Comparison of ENCODE assay signal across 27 cellular contexts in genomic region chr4:142156246-142156645, GRCh38.
"Had no signal": no experiment of that assay in that cellular context is flagged by ENCODE, and none has a peak within 500 bp of the region (broad histone marks: within the 10 kb centered on the region; RNA-seq: fewer than 3 reads in every experiment).

No MANE protein-coding gene starts in this region.

- H3K36me3 ChIP-seq: adrenal gland, MG63, Peyer's patch had no signal

- H3K9me3 ChIP-seq: adrenal gland, MG63, Peyer's patch had no signal

- ATAC-seq: activated T-cell treated with anti-CD3 and anti-CD28 coated beads, Interleukin-2, amount 50 U/mL, for 72 hours; T-helper 17 cell had no signal

- H3K4me1 Mint-ChIP-seq: activated B cell treated with CpG ODN at 0.5 μM for 24 hours; activated CD4-positive, alpha-beta T cell treated with anti-CD3 and anti-CD28 coated beads, Interleukin-2, amount 10 ng/mL, durations not matched to agents 24 days and 14 days; activated naive CD8-positive, alpha-beta T cell treated with anti-CD3 and anti-CD28 coated beads, Interleukin-2, amount 10 ng/mL, durations not matched to agents 7 days and 5 days had no signal

- H3K4me1 ChIP-seq: adrenal gland, Peyer's patch had no signal

- H3K4me3 ChIP-seq: adrenal gland, MG63, Peyer's patch had no signal

- H3K4me2 ChIP-seq: KMS-11 had no signal

- H3K27me3 ChIP-seq: adrenal gland, MG63, Peyer's patch had no signal

- H3K9me3 Mint-ChIP-seq: activated B cell treated with CpG ODN at 0.5 μM for 24 hours; activated CD4-positive, alpha-beta T cell treated with anti-CD3 and anti-CD28 coated beads, Interleukin-2, amount 10 ng/mL, durations not matched to agents 24 days and 14 days; activated naive CD8-positive, alpha-beta T cell treated with anti-CD3 and anti-CD28 coated beads, Interleukin-2, amount 10 ng/mL, durations not matched to agents 7 days and 5 days; activated T-cell treated with anti-CD3 and anti-CD28 coated beads, Interleukin-2, amount 50 U/mL, for 72 hours; activated T-helper 2 cell treated with anti-CD3 and anti-CD28 coated beads, Interferon-gamma antibody, Interleukin-2, Interleukin-4, amounts not matched to agents 10 μg/mL and 5 μg/mL and 100 μg/mL, durations not matched to agents 14 hours and 24 hours and 36 hours had no signal

- H3K27ac ChIP-seq: adrenal gland, KMS-11, Peyer's patch, RWPE1 had no signal

- H3K9ac ChIP-seq: KMS-11 had no signal

- H3K27ac Mint-ChIP-seq: activated B cell treated with CpG ODN at 0.5 μM for 24 hours; activated CD4-positive, alpha-beta T cell treated with anti-CD3 and anti-CD28 coated beads, Interleukin-2, amount 10 ng/mL, durations not matched to agents 24 days and 14 days; activated naive CD8-positive, alpha-beta T cell treated with anti-CD3 and anti-CD28 coated beads, Interleukin-2, amount 10 ng/mL, durations not matched to agents 7 days and 5 days; activated T-cell treated with anti-CD3 and anti-CD28 coated beads, Interleukin-2, amount 50 U/mL, for 72 hours; activated T-helper 2 cell treated with anti-CD3 and anti-CD28 coated beads, Interferon-gamma antibody, Interleukin-2, Interleukin-4, amounts not matched to agents 10 μg/mL and 5 μg/mL and 100 μg/mL, durations not matched to agents 14 hours and 24 hours and 36 hours had no signal

- DNase-seq: activated B cell treated with CpG ODN at 0.5 μM for 24 hours; activated CD4-positive, alpha-beta T cell treated with anti-CD3 and anti-CD28 coated beads for 1 hour; activated CD4-positive, alpha-beta T cell treated with anti-CD3 and anti-CD28 coated beads, Interleukin-2, amount 10 ng/mL, durations not matched to agents 24 days and 14 days; activated CD4-positive, alpha-beta T cell treated with anti-CD3 and anti-CD28 coated beads, Interleukin-2, amount 50 U/mL, for 48 hours; activated CD8-positive, alpha-beta memory T cell treated with anti-CD3 and anti-CD28 coated beads for 24 hours; activated gamma-delta T cell treated with Interleukin-2 at 50 U/mL for 16 hours; activated naive CD4-positive, alpha-beta T cell treated with anti-CD3 and anti-CD28 coated beads, Interleukin-2, amount 50 U/mL, for 16 hours; activated naive CD8-positive, alpha-beta T cell treated with anti-CD3 and anti-CD28 coated beads, Interleukin-2, amount 10 ng/mL, durations not matched to agents 7 days and 5 days; activated T-cell treated with anti-CD3 and anti-CD28 coated beads, Interleukin-2, amount 50 U/mL, for 72 hours; adrenal gland; anterior cingulate cortex; caudate nucleus; MG63; MV-4-11; NCI-H1092 treated with DMSO at 0.1 percent for 48 hours; NCI-H1417 treated with DMSO at 0.1 percent for 48 hours; NCI-H1694; NCI-H2029 treated with DMSO at 0.1 percent for 48 hours; NCI-H345; NCI-H510A; Peyer's patch; SHP77; T-helper 17 cell; T-helper 9 cell had no signal

- H3K4me3 Mint-ChIP-seq: activated B cell treated with CpG ODN at 0.5 μM for 24 hours; activated CD4-positive, alpha-beta T cell treated with anti-CD3 and anti-CD28 coated beads, Interleukin-2, amount 10 ng/mL, durations not matched to agents 24 days and 14 days; activated naive CD8-positive, alpha-beta T cell treated with anti-CD3 and anti-CD28 coated beads, Interleukin-2, amount 10 ng/mL, durations not matched to agents 7 days and 5 days; activated T-cell treated with anti-CD3 and anti-CD28 coated beads, Interleukin-2, amount 50 U/mL, for 72 hours; T-helper 17 cell had no signal

- H3K27me3 Mint-ChIP-seq: activated B cell treated with CpG ODN at 0.5 μM for 24 hours; activated CD4-positive, alpha-beta T cell treated with anti-CD3 and anti-CD28 coated beads, Interleukin-2, amount 10 ng/mL, durations not matched to agents 24 days and 14 days; activated naive CD8-positive, alpha-beta T cell treated with anti-CD3 and anti-CD28 coated beads, Interleukin-2, amount 10 ng/mL, durations not matched to agents 7 days and 5 days; T-helper 17 cell had no signal
